ENCODE assay signal across 14 cellular contexts in genomic region chr2:232129483-232129882, GRCh38.
"Had no signal": no experiment of that assay in that cellular context is flagged by ENCODE, and none has a peak within 500 bp of the region (broad histone marks: within the 10 kb centered on the region; RNA-seq: fewer than 3 reads in every experiment).

No MANE protein-coding gene starts in this region.

- DNase-seq: activated CD4-positive, CD25-positive, alpha-beta regulatory T cell treated with anti-CD3 and anti-CD28 coated beads, Interleukin-2, amount 50 U/mL, for 72 hours; activated naive CD4-positive, alpha-beta T cell treated with anti-CD3 and anti-CD28 coated beads for 36 hours; central memory CD4-positive, alpha-beta T cell; foreskin melanocyte; kidney glomerular epithelial cell; ovary; stimulated activated CD4-positive, alpha-beta T cell treated with anti-CD3 and anti-CD28 coated beads, Interleukin-2, amount 100 ng/mL, for 48 hours; upper lobe of left lung had no signal

- H3K27ac ChIP-seq: esophagus muscularis mucosa, neural progenitor cell, ovary, SK-N-MC, upper lobe of left lung had no signal

- H3K4me1 ChIP-seq: neural progenitor cell, upper lobe of left lung had no signal

- H3K36me3 ChIP-seq: neural progenitor cell, ovary had no signal

- H3K4me3 ChIP-seq: coronary artery, esophagus muscularis mucosa, lung, neural progenitor cell, ovary, SK-N-MC, upper lobe of left lung had no signal

- ATAC-seq: stimulated activated memory B cell treated with anti-CD40 and anti-IgM and Interleukin-4, amounts not matched to agents 10 μg/mL and 1 μg/mL and 100 μg/mL, for 72 hours had no signal

- H3K27me3 ChIP-seq: esophagus muscularis mucosa, neural progenitor cell, ovary, upper lobe of left lung had no signal

- H3K9me3 ChIP-seq: esophagus muscularis mucosa, ovary, upper lobe of left lung had no signal
